Comparison of ENCODE assay signal across 7 cellular contexts in genomic region chr2:217434183-217434620, GRCh38.
DNase-seq lines count a peak whose midpoint lies in the region; ATAC-seq and TF ChIP-seq lines count a peak whose summit lies in the region.

No MANE protein-coding gene starts in this region.

- H3K4me3 ChIP-seq in GM06990 (replicated peaks; ENCODE audit: low read depth, low read length) (no peak overlapping the region), sigmoid colon (peak overlapping the region in 2 of 4 donors; percentile 5 to 25)

- WGBS in sigmoid colon, 2 donors = 4% methylated on average over 3 of the region's 3 CpGs

- TF ChIP-seq EP300 in sigmoid colon (IDR thresholded peaks at IDR 0.05) = no peak

- no peak for TF ChIP-seq POLR2A in sigmoid colon (IDR thresholded peaks at IDR 0.05)

- ATAC-seq in GM21717 (IDR thresholded peaks at IDR 0.05; ENCODE audit: unreplicated experiment) = peak; percentile 96

- DNase-seq in GM06990 (ENCODE audit: extremely low read depth, insufficient read length) (peak; percentile 64), HUDEP-2 (lab: John Stamatoyannopoulos, UW; ENCODE audit: unreplicated experiment in 76 of 76) (peak in 53 of 76 experiments; percentile 1 to 83 (median 18)), NOMO-1 treated with dmso at 0.1 percent for 144 hours (lab: John Stamatoyannopoulos, UW; ENCODE audit: unreplicated experiment) (peak; percentile 37), brain pericyte (ENCODE audit: low read depth, low spot score) (peak; percentile 88), iPS DF 4.7 (ENCODE audit: extremely low read depth, low spot score) (peak; percentile 56), sigmoid colon (peak; percentile 98)

- peaks cover 2 to 86% (median 85%) of the 10 kb centered on the region in 4 donors for H3K4me1 ChIP-seq in sigmoid colon

- no peaks in the 10 kb centered on the region for H3K36me3 ChIP-seq in GM06990 (ENCODE audit: control insufficient read depth, insufficient read depth, low read length)
- no peaks in the 10 kb centered on the region for H3K36me3 ChIP-seq in sigmoid colon

- intact Hi-C loops in sigmoid colon (cut with DNase I) = loop anchor here (5.0 kb wide), 2 partner anchors 182 to 742 kb away; no protein-coding TSS in a partner anchor

- H3K27me3 ChIP-seq in GM06990 (replicated peaks; ENCODE audit: control insufficient read depth, insufficient read depth, low read length) (no peaks in the 10 kb centered on the region), sigmoid colon (no peaks in the 10 kb centered on the region)

- peak overlapping the region; percentile 74 to 83 (median 80) for H3K27ac ChIP-seq in sigmoid colon

- no peak for TF ChIP-seq CTCF in GM06990 (IDR thresholded peaks at IDR 0.05; ENCODE audit: insufficient read depth, low read length, poor library complexity, severe bottlenecking)
- no peak for TF ChIP-seq CTCF in sigmoid colon (IDR thresholded peaks at IDR 0.05)

- no peaks in the 10 kb centered on the region for H3K9me3 ChIP-seq in sigmoid colon

Comparison
In these comparisons a context has a peak if more than half of its experiments do, and no peak if none do; other contexts are left out.
1. DNase-seq: peak in every context shown above with its lines; median percentile 98 in sigmoid colon; 88 in brain pericyte; 64 in GM06990; 56 in iPS DF 4.7; 37 in NOMO-1 treated with dmso at 0.1 percent for 144 hours; 18 in HUDEP-2.